ENCODE assay signal across 8 cellular contexts in the genomic region with DNA sequence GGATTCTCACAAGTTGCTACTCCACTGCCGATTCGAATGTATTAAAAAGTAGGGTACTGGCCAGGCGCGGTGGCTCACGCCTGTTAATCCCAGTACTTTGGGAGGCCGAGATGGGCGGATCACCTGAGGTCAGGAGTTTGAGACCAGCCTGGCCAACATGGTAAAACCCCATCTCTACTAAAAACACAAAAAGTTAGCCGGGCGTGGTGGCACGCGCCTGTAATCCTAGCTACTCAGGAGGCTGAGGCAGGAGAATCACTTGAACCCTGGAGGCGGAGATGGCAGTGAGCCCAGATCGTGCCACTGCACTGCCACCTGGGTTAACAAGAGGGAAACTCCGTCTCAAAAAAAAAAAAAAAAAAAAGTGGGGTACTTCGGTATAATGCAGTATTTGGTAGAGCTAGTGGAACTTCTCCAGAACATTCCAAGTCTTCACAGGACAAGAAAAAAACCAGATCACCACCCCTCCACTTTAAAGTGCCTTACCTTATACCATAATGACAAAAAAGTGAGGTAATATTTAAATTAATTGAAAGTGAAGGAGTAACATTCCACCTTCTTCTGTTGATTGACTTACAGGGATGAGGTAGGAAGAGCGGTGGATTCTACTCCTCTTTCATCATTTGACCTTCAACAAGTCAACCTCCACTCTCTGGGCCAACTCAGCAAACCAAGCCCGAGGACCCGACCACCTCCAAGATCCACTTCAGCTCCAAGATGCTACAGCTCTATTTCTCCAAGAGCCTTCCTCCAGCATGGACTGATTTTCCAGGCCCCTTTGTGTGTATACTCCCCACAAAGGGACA. TPM values are rescaled to one million over a fixed set of nuclear protein-coding genes. Genes with fewer than 3 reads are reported as not detected.
A peak's percentile ranks its signal among the peaks of the same experiment; 100 is the strongest.
DNase-seq lines count a peak whose midpoint lies in the region; ATAC-seq and TF ChIP-seq lines count a peak whose summit lies in the region.

No MANE protein-coding gene starts in this region.

- peaks cover 66% of the 10 kb centered on the region for H4K20me1 ChIP-seq in BLaER1
- peaks cover 60% of the 10 kb centered on the region for H4K20me1 ChIP-seq in Loucy (ENCODE audit: insufficient read depth, low read length, poor library complexity, severe bottlenecking)

- intact Hi-C loops in left lung (cut with DNase I) (no loop called here), testis (cut with DNase I; ENCODE audit: low total_unique reads) (loop anchor here (5.0 kb wide), 1 partner anchor 37 kb away; the partner anchor contains the start of gene BCL7B)

- H3K4me2 ChIP-seq in BLaER1 = peak overlapping the region; percentile 86
- H3K4me2 ChIP-seq in Loucy (ENCODE audit: low read depth, low read length, poor library complexity, severe bottlenecking) = peak overlapping the region; percentile 93

- peaks cover 65% of the 10 kb centered on the region for H3K4me1 ChIP-seq in BLaER1
- peaks cover 41% of the 10 kb centered on the region for H3K4me1 ChIP-seq in Loucy (ENCODE audit: insufficient read depth, low read length, poor library complexity, severe bottlenecking)
- peaks cover 28 to 52% of the 10 kb centered on the region in 2 donors for H3K4me1 ChIP-seq in left lung
- peaks cover 19% of the 10 kb centered on the region for H3K4me1 ChIP-seq in testis

- peak overlapping the region; percentile 99 for H3K9ac ChIP-seq in BLaER1
- peak overlapping the region; percentile 85 for H3K9ac ChIP-seq in Loucy (ENCODE audit: low read depth, low read length, poor library complexity, severe bottlenecking)

- WGBS in testis, 2 donors = 43 to 47% methylated on average over 18 of the region's 18 CpGs

- TF ChIP-seq CTCF in Loucy (conservative IDR thresholded peaks at IDR 0.05; ENCODE audit: low read length) (no peak; the same call in 1 of the 2 replicates), left lung (IDR thresholded peaks at IDR 0.05) (no peak), testis (IDR thresholded peaks at IDR 0.05) (no peak)

- ATAC-seq in left lung = no peak
- ATAC-seq in HG02610 (IDR thresholded peaks at IDR 0.05; ENCODE audit: unreplicated experiment) = no peak

- H2AFZ ChIP-seq in Loucy (ENCODE audit: low read length) = no peak overlapping the region

- no peaks in the 10 kb centered on the region for H3K9me2 ChIP-seq in Loucy (replicated peaks; ENCODE audit: low read depth, low read length)

- H3F3A ChIP-seq in Loucy (ENCODE audit: low read depth) = peaks cover 7% of the 10 kb centered on the region

- no peaks in the 10 kb centered on the region for H3K27me3 ChIP-seq in BLaER1
- H3K27me3 ChIP-seq in Loucy (ENCODE audit: insufficient read depth, low read length, poor library complexity, severe bottlenecking) = no peaks in the 10 kb centered on the region
- H3K27me3 ChIP-seq in left lung = no peaks in the 10 kb centered on the region
- no peaks in the 10 kb centered on the region for H3K27me3 ChIP-seq in testis

- no peak for TF ChIP-seq POLR2A in testis (IDR thresholded peaks at IDR 0.05)

- H3K9me3 ChIP-seq in BLaER1 (no peaks in the 10 kb centered on the region), Loucy (ENCODE audit: insufficient read depth, low read depth, low read length) (no peaks in the 10 kb centered on the region), left lung (no peaks in the 10 kb centered on the region), testis (no peaks in the 10 kb centered on the region)

- peaks cover 86% of the 10 kb centered on the region for H3K79me2 ChIP-seq in Loucy (ENCODE audit: insufficient read depth, low read length)

- H3K36me3 ChIP-seq in BLaER1 (peaks cover 38% of the 10 kb centered on the region), Loucy (ENCODE audit: insufficient read depth, low read length) (peaks cover 14% of the 10 kb centered on the region; the same call in 1 of the 2 replicates), left lung (peaks cover 0 to 31% of the 10 kb centered on the region in 2 donors), testis (ENCODE audit: low read depth, missing control alignments) (no peaks in the 10 kb centered on the region)

- H3K27ac ChIP-seq in BLaER1 = peak overlapping the region; percentile 97; the same call in 1 of the 2 replicates
- H3K27ac ChIP-seq in left lung = peak overlapping the region; percentile 91 to 92
- peak overlapping the region; percentile 11 to 97 for H3K27ac ChIP-seq in testis

- peak; percentile 29 for DNase-seq in amniotic epithelial cell (ENCODE audit: low read depth)
- peak in 1 of 2 donors; percentile 41 for DNase-seq in left lung
- DNase-seq in testis = no peak
- no peak for DNase-seq in 8988T
- no peak for DNase-seq in iPS-NIHi7 (ENCODE audit: extremely low spot score)

- peak overlapping the region; percentile 93 for H3K4me3 ChIP-seq in BLaER1
- peak overlapping the region; percentile 84 for H3K4me3 ChIP-seq in Loucy (ENCODE audit: low read length, poor library complexity, severe bottlenecking)
- H3K4me3 ChIP-seq in left lung = peak overlapping the region; percentile 87 to 93
- peak overlapping the region; percentile 88 to 94 for H3K4me3 ChIP-seq in testis

RNA-seq across cellular contexts. Expression of gene BAZ1B, which starts 2.0 kb away (rescaled TPM):
- total RNA-seq in left lung (10 to 100 TPM; 51.7 to 55.8 TPM), testis (10 to 100 TPM; 59.4 to 72.8 TPM)
- polyA plus RNA-seq in testis (ENCODE audit: insufficient read depth, low read depth, low replicate concordance) = 30.8 TPM

RNA-seq across cellular contexts. Expression of gene BCL7B, which starts 37.4 kb away (rescaled TPM):
- total RNA-seq in left lung (10 to 100 TPM; 46.0 to 57.8 TPM), testis (10 to 100 TPM; 83.0 to 91.1 TPM)
- polyA plus RNA-seq in testis (ENCODE audit: insufficient read depth, low read depth, low replicate concordance) = 88.9 TPM

RNA-seq across cellular contexts. Expression of gene TBL2, which starts 58.3 kb away (rescaled TPM):
- total RNA-seq in left lung (10 to 100 TPM; 29.9 to 38.8 TPM), testis (100 to 1,000 TPM; 211 to 224 TPM)
- 579 TPM for polyA plus RNA-seq in testis (ENCODE audit: insufficient read depth, low read depth, low replicate concordance)

Comparison
In these comparisons a context has a peak if more than half of its experiments do, and no peak if none do; other contexts are left out.
1. RNA of gene TBL2, which starts 58.3 kb away (total RNA-seq): 211 to 224 TPM in testis; 29.9 to 38.8 TPM in left lung; every median in the first group is over 4 times any median in the second.
2. Peak in every context shown above with its lines, with median percentiles within 50 percentile points of each other: H3K27ac ChIP-seq and H3K4me3 ChIP-seq.